9 cellular contexts compared by ENCODE assay signal in genomic region chr15:90686435-90687218, GRCh38. TPM values are rescaled to one million over a fixed set of nuclear protein-coding genes. Genes with fewer than 3 reads are reported as not detected.
DNase-seq lines count a peak whose midpoint lies in the region; ATAC-seq, FAIRE-seq and TF ChIP-seq lines count a peak whose summit lies in the region.
"Had no signal": no experiment of that assay in that cellular context is flagged by ENCODE, and none has a peak within 500 bp of the region (broad histone marks: within the 10 kb centered on the region; RNA-seq: fewer than 3 reads in every experiment).

No MANE protein-coding gene starts in this region.

- DNase-seq in GM12891 (ENCODE audit: insufficient read length, low spot score) (no peak), GM20000 (ENCODE audit: low spot score) (peak; percentile 60), NCI-H1436 treated with DMSO at 0.1 percent for 48 hours (lab: John Stamatoyannopoulos, UW) (no peak), HuH-7.5 (ENCODE audit: low spot score) (no peak), NCI-H748 (lab: John Stamatoyannopoulos, UW; ENCODE audit: unreplicated experiment) (no peak), cortex of kidney (lab: John Stamatoyannopoulos, UW) (no peak)
- DNase-seq in activated naive CD4-positive, alpha-beta T cell treated with anti-CD3 and anti-CD28 coated beads, Interleukin-2, amount 50 U/mL, for 72 hours (ENCODE audit: low spot score in 2 of 2) = peak in 1 of 2 donors; percentile 46

- ATAC-seq in HG03442 (IDR thresholded peaks at IDR 0.05; ENCODE audit: unreplicated experiment) = peak; percentile 73
- ATAC-seq in activated naive CD4-positive, alpha-beta T cell treated with anti-CD3 and anti-CD28 coated beads, Interleukin-2, amount 50 U/mL, for 72 hours = peak; percentile 94 to 96
- ATAC-seq: HCT116 had no signal

- no peaks in the 10 kb centered on the region for H3K36me3 Mint-ChIP-seq in activated naive CD4-positive, alpha-beta T cell treated with anti-CD3 and anti-CD28 coated beads, Interleukin-2, amount 50 U/mL, for 72 hours

- TF ChIP-seq CTCF in GM20000 (IDR thresholded peaks at IDR 0.05; ENCODE audit: extremely low read depth, missing control alignments) = no peak

- no peaks in the 10 kb centered on the region for H3K9me3 Mint-ChIP-seq in activated naive CD4-positive, alpha-beta T cell treated with anti-CD3 and anti-CD28 coated beads, Interleukin-2, amount 50 U/mL, for 72 hours

- FAIRE-seq in GM12891 (lab: Jason Lieb, UNC) = peak; percentile 95

- no peak; the same call in 1 of the 2 replicates for TF ChIP-seq POLR2A in GM12891 (IDR thresholded peaks at IDR 0.05; ENCODE audit: low read depth, low read length)

- peak overlapping the region; percentile 87 to 92 for H3K27ac Mint-ChIP-seq in activated naive CD4-positive, alpha-beta T cell treated with anti-CD3 and anti-CD28 coated beads, Interleukin-2, amount 50 U/mL, for 72 hours

TF ChIP-seq in GM12891, 5 proteins besides CTCF, POLR2A, EP300 and RAD21:
- TF ChIP-seq TAF1 (IDR thresholded peaks at IDR 0.05; ENCODE audit: low read depth, low read length) = peak; percentile 47; the same call in 1 of the 2 replicates
- TF ChIP-seq PAX5 (IDR thresholded peaks at IDR 0.05; ENCODE audit: insufficient read depth, low read length, severe bottlenecking) = no peak
- peak; percentile 93 for TF ChIP-seq SPI1 (IDR thresholded peaks at IDR 0.05; ENCODE audit: low read depth, low read length)
TF ChIP-seq in GM12891: peak in this region for 2.

RNA-seq across cellular contexts. Expression of gene BLM, which starts 30.5 kb away (rescaled TPM):
- 12.6 TPM for polyA plus RNA-seq in GM12891 (2012; ENCODE audit: low read depth, missing spikeins)
- total RNA-seq in activated naive CD4-positive, alpha-beta T cell treated with anti-CD3 and anti-CD28 coated beads, Interleukin-2, amount 50 U/mL, for 72 hours = 10 to 100 TPM; 71.9 to 79.6 TPM
